16 cellular contexts compared by ENCODE assay signal in the genomic region with DNA sequence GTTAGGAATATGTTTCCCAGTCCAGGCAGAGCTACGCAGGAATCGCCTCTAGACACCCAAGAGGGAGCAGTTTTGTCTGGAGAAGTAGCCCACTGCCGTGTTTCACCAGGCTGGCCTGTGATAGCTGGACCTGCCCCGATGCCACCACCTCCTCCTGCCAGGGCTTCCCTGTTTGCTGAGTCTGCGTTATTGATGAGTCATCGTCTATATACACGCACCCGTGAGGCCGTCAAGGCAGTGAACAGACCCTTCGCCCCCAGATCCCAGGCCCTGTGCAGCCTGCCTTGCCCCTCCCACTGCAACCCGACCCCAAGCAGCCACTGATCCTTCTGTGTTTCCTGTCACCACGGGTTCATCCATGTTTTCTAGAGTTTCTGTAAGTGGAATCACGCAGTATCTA.
DNase-seq lines count a peak whose midpoint lies in the region; ATAC-seq, FAIRE-seq and TF ChIP-seq lines count a peak whose summit lies in the region.
"Had no signal": no experiment of that assay in that cellular context is flagged by ENCODE, and none has a peak within 500 bp of the region (broad histone marks: within the 10 kb centered on the region; RNA-seq: fewer than 3 reads in every experiment).

No MANE protein-coding gene starts in this region.

- peaks cover 0 to under 1% of the 10 kb centered on the region in 2 donors for H3K4me1 ChIP-seq in right atrium auricular region
- H3K4me1 ChIP-seq in K562 (replicated peaks in 1 of 2; ENCODE audit: control insufficient read depth in 2 of 2, insufficient read depth in 2 of 2, low read length in 2 of 2): peaks cover 0 to 12% of the 10 kb centered on the region in 2 experiments; a peak in 2 of 5 replicates

- H3K4me3 Mint-ChIP-seq in nephron progenitor cell: no peak overlapping the region
- H3K4me3 Mint-ChIP-seq: CD4-positive, CD25-positive, alpha-beta regulatory T cell; HFFc6 had no signal

- no peak overlapping the region for H3K9ac ChIP-seq in K562 (ENCODE audit: insufficient read depth in 1 of 2, low read depth in 2 of 2, low read length in 2 of 2)
- H3K9ac ChIP-seq: BLaER1 treated with 17β-estradiol and CSF1 and Interleukin-3, amounts not matched to agents 10 nM and 100 nM had no signal

- H3K4me1 Mint-ChIP-seq in nephron progenitor cell: peaks cover 44% of the 10 kb centered on the region

- no peaks in the 10 kb centered on the region for H4K20me1 ChIP-seq in K562 (replicated peaks; ENCODE audit: control insufficient read depth, insufficient read depth, low read length)
- H4K20me1 ChIP-seq: BLaER1 treated with 17β-estradiol and CSF1 and Interleukin-3, amounts not matched to agents 10 nM and 100 nM had no signal

- BruUV-seq in K562 (replicated peaks; lab: Mats Ljungman, UMichigan): no TSS peak

- peak overlapping the region; percentile 73 for H3K27ac Mint-ChIP-seq in nephron progenitor cell
- H3K27ac Mint-ChIP-seq: CD4-positive, CD25-positive, alpha-beta regulatory T cell; HFFc6 had no signal

- TF ChIP-seq RAD21 in K562 (CRISPR knock-in tag; conservative IDR thresholded peaks at IDR 0.05 in 1 of 2, IDR thresholded peaks at IDR 0.05 in 1 of 2): no peak

- intact Hi-C loops in Right ventricle myocardium superior (cut with DNase I): no loop called here
- intact Hi-C loops in K562 (cut with micrococcal nuclease): no loop called here

- no peaks in the 10 kb centered on the region for H3K9me1 ChIP-seq in K562 (ENCODE audit: control insufficient read depth, insufficient read depth, low read length)

- H3K27me3 Mint-ChIP-seq in nephron progenitor cell (ENCODE audit: low read depth, poor library complexity): no peaks in the 10 kb centered on the region
- H3K27me3 Mint-ChIP-seq: CD4-positive, CD25-positive, alpha-beta regulatory T cell had no signal

- peak overlapping the region; percentile 84 for H2AFZ ChIP-seq in K562 (ENCODE audit: low read depth, low read length)

- FAIRE-seq in K562 (lab: Jason Lieb, UNC): no peak
- FAIRE-seq: GM12891, GM19239 had no signal

- H3K4me3 ChIP-seq in right atrium auricular region (no peak overlapping the region), K562 (no peak overlapping the region)
- H3K4me3 ChIP-seq: BLaER1 treated with 17β-estradiol and CSF1 and Interleukin-3, amounts not matched to agents 10 nM and 100 nM had no signal

- WGBS in K562 (ENCODE audit: insufficient coverage, low coverage, missing lambda C conversion rate): 23% methylated on average over 9 of the region's 13 CpGs

- no peaks in the 10 kb centered on the region for H3K36me3 ChIP-seq in right atrium auricular region
- H3K36me3 ChIP-seq in K562 (ENCODE audit: control insufficient read depth, insufficient read depth, low read length): no peaks in the 10 kb centered on the region
- H3K36me3 ChIP-seq: BLaER1 treated with 17β-estradiol and CSF1 and Interleukin-3, amounts not matched to agents 10 nM and 100 nM had no signal

- no peak for ATAC-seq in Right ventricle myocardium superior (ENCODE audit: poor library complexity)
- no peak for ATAC-seq in K562
- ATAC-seq in GM18517 (IDR thresholded peaks at IDR 0.05; ENCODE audit: unreplicated experiment): no peak

- no peak overlapping the region for H3K27ac ChIP-seq in right atrium auricular region
- H3K27ac ChIP-seq in K562 (ENCODE audit: extremely low read depth, low read depth, low read length): no peak overlapping the region
- H3K27ac ChIP-seq: BLaER1 treated with 17β-estradiol and CSF1 and Interleukin-3, amounts not matched to agents 10 nM and 100 nM had no signal

- CTCF ChIA-PET in K562 (lab: Yijun Ruan, JAX; ENCODE audit: low intra/inter-chr PET ratio): no interaction called here

- H3K36me3 Mint-ChIP-seq in nephron progenitor cell (ENCODE audit: low read depth): peaks cover 48% of the 10 kb centered on the region
- H3K36me3 Mint-ChIP-seq: CD4-positive, CD25-positive, alpha-beta regulatory T cell had no signal

- no peak overlapping the region; the same call in 1 of the 2 replicates for H3K4me2 ChIP-seq in K562 (ENCODE audit: insufficient read depth, low read length)
- H3K4me2 ChIP-seq: BLaER1 treated with 17β-estradiol and CSF1 and Interleukin-3, amounts not matched to agents 10 nM and 100 nM had no signal

- H3K9me3 ChIP-seq in right atrium auricular region: no peaks in the 10 kb centered on the region
- H3K9me3 ChIP-seq in K562 (replicated peaks; ENCODE audit: control insufficient read depth, insufficient read depth, low read depth, low read length): no peaks in the 10 kb centered on the region

- H3K9me3 Mint-ChIP-seq in nephron progenitor cell: peaks cover 49% of the 10 kb centered on the region
- H3K9me3 Mint-ChIP-seq: HFFc6 had no signal

- H3K27me3 ChIP-seq in right atrium auricular region (no peaks in the 10 kb centered on the region), K562 (ENCODE audit: control insufficient read depth in 2 of 2, insufficient read depth in 2 of 2, low read length in 2 of 2) (no peaks in the 10 kb centered on the region)
- H3K27me3 ChIP-seq: BLaER1 treated with 17β-estradiol and CSF1 and Interleukin-3, amounts not matched to agents 10 nM and 100 nM had no signal

- DNase-seq in right atrium auricular region (ENCODE audit: low spot score) (peak; percentile 54), Right ventricle myocardium superior (no peak), K562 (ENCODE audit: extremely low read depth in 1 of 4, low spot score in 3 of 4) (no peak), nephron progenitor cell (no peak), NCI-H526 treated with DMSO at 0.1 percent for 48 hours (lab: John Stamatoyannopoulos, UW) (no peak), DMS153 (lab: John Stamatoyannopoulos, UW) (no peak)
- DNase-seq: 8988T; ACHN; CD4-positive, CD25-positive, alpha-beta regulatory T cell; DMS79; HCEC 1CT; HFFc6 had no signal

- no peak for TF ChIP-seq POLR2A in K562 (conservative IDR thresholded peaks at IDR 0.05)

- H3K79me2 ChIP-seq in K562 (ENCODE audit: control insufficient read depth, insufficient read depth, low read length): no peaks in the 10 kb centered on the region

- TF ChIP-seq CTCF in right atrium auricular region (IDR thresholded peaks at IDR 0.05) (no peak), K562 (IDR thresholded peaks at IDR 0.05 in 2 of 3, conservative IDR thresholded peaks at IDR 0.05 in 1 of 3; ENCODE audit: insufficient read depth in 2 of 3, low read depth in 1 of 3, low read length in 3 of 3) (no peak), nephron progenitor cell (IDR thresholded peaks at IDR 0.05) (no peak)

- POLR2A ChIA-PET in K562 (lab: Yijun Ruan, JAX): no interaction called here

- TF ChIP-seq EP300 in K562 (IDR thresholded peaks at IDR 0.05; ENCODE audit: low read length): no peak

- in situ Hi-C loops in K562 (cut with MboI): no loop called here

TF ChIP-seq in K562, 482 proteins besides CTCF, POLR2A, EP300 and RAD21:
- no peak for TF ChIP-seq JUND (IDR thresholded peaks at IDR 0.05; ENCODE audit: borderline replicate concordance, low read depth, low read length)
- TF ChIP-seq JUND (tag; IDR thresholded peaks at IDR 0.05; ENCODE audit: borderline replicate concordance, low read depth, low read length): 0 out of 3 replicates have a peak, but pooled peaks have one; percentile 27
- peak; percentile 70 for TF ChIP-seq MAFG (tag; conservative IDR thresholded peaks at IDR 0.05)
- peak; percentile 78 for TF ChIP-seq C11orf30 (IDR thresholded peaks at IDR 0.05; ENCODE audit: low read depth)
- no peak for TF ChIP-seq BHLHE40 (IDR thresholded peaks at IDR 0.05; ENCODE audit: low read length)
- peak; percentile 65 for TF ChIP-seq ZNF316 (IDR thresholded peaks at IDR 0.05)
- no peak for TF ChIP-seq PTBP1 (IDR thresholded peaks at IDR 0.05; ENCODE audit: low read depth, low read length)
- peak; percentile 68 for TF ChIP-seq MAFK (IDR thresholded peaks at IDR 0.05; ENCODE audit: low read length)
- peak; percentile 50; the same call in 1 of the 2 replicates for TF ChIP-seq NFE2 (IDR thresholded peaks at IDR 0.05; ENCODE audit: low read depth)
- no peak for TF ChIP-seq FOS (IDR thresholded peaks at IDR 0.05; ENCODE audit: extremely low read depth, insufficient read length)
- TF ChIP-seq MAFF (IDR thresholded peaks at IDR 0.05; ENCODE audit: low read length): peak; percentile 48
- no peak for TF ChIP-seq CEBPZ (IDR thresholded peaks at IDR 0.05; ENCODE audit: borderline replicate concordance, low read depth, low read length)
